ENCODE assay signal across 38 cellular contexts in genomic region chr4:73344106-73344505, GRCh38. TPM values are rescaled to one million over a fixed set of nuclear protein-coding genes. Genes with fewer than 3 reads are reported as not detected.
"Had no signal": no experiment of that assay in that cellular context is flagged by ENCODE, and none has a peak within 500 bp of the region (broad histone marks: within the 10 kb centered on the region; RNA-seq: fewer than 3 reads in every experiment).

No MANE protein-coding gene starts in this region.

- H3K4me3 ChIP-seq: adrenal gland, breast epithelium, cardiac muscle cell, colonic mucosa had no signal

- H3K4me1 Mint-ChIP-seq: activated B cell treated with CpG ODN at 0.5 μM for 24 hours; activated CD8-positive, alpha-beta memory T cell treated with anti-CD3 and anti-CD28 coated beads, Interleukin-2, amount 10 ng/mL, durations not matched to agents 7 days and 5 days; activated naive CD4-positive, alpha-beta T cell treated with anti-CD3 and anti-CD28 coated beads, Interleukin-2, amount 50 U/mL, for 24 hours; activated naive CD8-positive, alpha-beta T cell treated with anti-CD3 and anti-CD28 coated beads for 36 hours; activated naive CD8-positive, alpha-beta T cell treated with anti-CD3 and anti-CD28 coated beads, Interleukin-2, amount 50 U/mL, for 24 hours; T-helper 17 cell had no signal

- H3K9me3 ChIP-seq: adrenal gland, breast epithelium, colonic mucosa had no signal

- H3K36me3 ChIP-seq: adrenal gland, breast epithelium, cardiac muscle cell, colonic mucosa, WERI-Rb-1 had no signal

- H3K9me3 Mint-ChIP-seq: activated B cell treated with CpG ODN at 0.5 μM for 24 hours; activated CD4-positive, alpha-beta memory T cell treated with anti-CD3 and anti-CD28 coated beads for 36 hours; activated naive CD4-positive, alpha-beta T cell treated with anti-CD3 and anti-CD28 coated beads for 36 hours; activated naive CD4-positive, alpha-beta T cell treated with anti-CD3 and anti-CD28 coated beads, Interleukin-2, amount 50 U/mL, for 24 hours; activated naive CD8-positive, alpha-beta T cell treated with anti-CD3 and anti-CD28 coated beads for 36 hours; activated naive CD8-positive, alpha-beta T cell treated with anti-CD3 and anti-CD28 coated beads, Interleukin-2, amount 50 U/mL, for 24 hours; activated T-helper 1 cell treated with anti-CD3 and anti-CD28 coated beads, Interleukin-12 subunit alpha, Interleukin-12 subunit beta, Interleukin-2, Interleukin-4 antibody, amounts not matched to agents 30 ng/mL and 10 ng/mL and 1 ng/mL, durations not matched to agents 14 hours and 24 hours and 36 hours; activated T-helper 2 cell treated with anti-CD3 and anti-CD28 coated beads, Interferon-gamma antibody, Interleukin-2, Interleukin-4, amounts not matched to agents 10 μg/mL and 5 μg/mL and 100 μg/mL, durations not matched to agents 14 hours and 24 hours and 36 hours; brain; endodermal cell; T-helper 2 cell treated with Interferon-gamma antibody and Interleukin-4, amounts not matched to agents 5 μg/mL and 100 μg/mL, for 36 hours had no signal

- H3K4me1 ChIP-seq: adrenal gland, breast epithelium, colonic mucosa had no signal

- H3K27me3 ChIP-seq: adrenal gland, breast epithelium, cardiac muscle cell, colonic mucosa had no signal

- H3K36me3 Mint-ChIP-seq: activated CD4-positive, alpha-beta memory T cell treated with anti-CD3 and anti-CD28 coated beads for 36 hours; activated CD8-positive, alpha-beta memory T cell treated with anti-CD3 and anti-CD28 coated beads, Interleukin-2, amount 10 ng/mL, durations not matched to agents 7 days and 5 days; activated naive CD4-positive, alpha-beta T cell treated with anti-CD3 and anti-CD28 coated beads, Interleukin-2, amount 50 U/mL, for 24 hours; activated naive CD8-positive, alpha-beta T cell treated with anti-CD3 and anti-CD28 coated beads for 36 hours; brain had no signal

- DNase-seq: activated B cell treated with CpG ODN at 0.5 μM for 24 hours; activated CD4-positive, alpha-beta memory T cell treated with anti-CD3 and anti-CD28 coated beads for 36 hours; activated CD4-positive, alpha-beta T cell treated with anti-CD3 and anti-CD28 coated beads for 48 hours; activated CD8-positive, alpha-beta memory T cell treated with anti-CD3 and anti-CD28 coated beads, Interleukin-2, amount 10 ng/mL, durations not matched to agents 7 days and 5 days; activated CD8-positive, alpha-beta memory T cell treated with anti-CD3 and anti-CD28 coated beads, Interleukin-2, amount 50 U/mL, for 4 hours; activated CD8-positive, alpha-beta T cell treated with anti-CD3 and anti-CD28 coated beads, Interleukin-2, amount 10 ng/mL, durations not matched to agents 7 days and 5 days; activated effector memory CD4-positive, alpha-beta T cell treated with anti-CD3 and anti-CD28 coated beads, Interleukin-2, amount 50 U/mL, for 16 hours; activated naive CD4-positive, alpha-beta T cell treated with anti-CD3 and anti-CD28 coated beads for 36 hours; activated naive CD8-positive, alpha-beta T cell treated with anti-CD3 and anti-CD28 coated beads for 36 hours; activated naive CD8-positive, alpha-beta T cell treated with anti-CD3 and anti-CD28 coated beads, Interleukin-2, amount 50 U/mL, for 24 hours; activated T-cell treated with anti-CD3 and anti-CD28 coated beads, Interleukin-2, amount 50 U/mL, for 1 hour; activated T-cell treated with anti-CD3 and anti-CD28 coated beads, Interleukin-2, amount 50 U/mL, for 48 hours; adrenal gland; amygdala; aorta; central memory CD4-positive, alpha-beta T cell; cerebellar nuclear complex; colonic mucosa; effector memory CD4-positive, alpha-beta T cell; head of caudate nucleus; T-helper 1 cell; T-helper 17 cell; T1000; WERI-Rb-1 had no signal

- FAIRE-seq: frontal cortex had no signal

- H3K27ac ChIP-seq: adrenal gland, breast epithelium, cardiac muscle cell, colonic mucosa, WERI-Rb-1 had no signal

- H3K27ac Mint-ChIP-seq: activated B cell treated with CpG ODN at 0.5 μM for 24 hours; activated CD4-positive, alpha-beta memory T cell treated with anti-CD3 and anti-CD28 coated beads for 36 hours; activated CD8-positive, alpha-beta memory T cell treated with anti-CD3 and anti-CD28 coated beads, Interleukin-2, amount 10 ng/mL, durations not matched to agents 7 days and 5 days; activated CD8-positive, alpha-beta T cell treated with anti-CD3 and anti-CD28 coated beads, Interleukin-2, amount 10 ng/mL, durations not matched to agents 7 days and 5 days; activated naive CD4-positive, alpha-beta T cell treated with anti-CD3 and anti-CD28 coated beads for 36 hours; activated naive CD4-positive, alpha-beta T cell treated with anti-CD3 and anti-CD28 coated beads, Interleukin-2, amount 50 U/mL, for 24 hours; activated naive CD8-positive, alpha-beta T cell treated with anti-CD3 and anti-CD28 coated beads for 36 hours; activated naive CD8-positive, alpha-beta T cell treated with anti-CD3 and anti-CD28 coated beads, Interleukin-2, amount 50 U/mL, for 24 hours; activated T-helper 1 cell treated with anti-CD3 and anti-CD28 coated beads, Interleukin-12 subunit alpha, Interleukin-12 subunit beta, Interleukin-2, Interleukin-4 antibody, amounts not matched to agents 30 ng/mL and 10 ng/mL and 1 ng/mL, durations not matched to agents 14 hours and 24 hours and 36 hours; activated T-helper 2 cell treated with anti-CD3 and anti-CD28 coated beads, Interferon-gamma antibody, Interleukin-2, Interleukin-4, amounts not matched to agents 10 μg/mL and 5 μg/mL and 100 μg/mL, durations not matched to agents 14 hours and 24 hours and 36 hours; brain; endodermal cell; T-helper 17 cell; T-helper 2 cell treated with Interferon-gamma antibody and Interleukin-4, amounts not matched to agents 5 μg/mL and 100 μg/mL, for 36 hours had no signal

- ATAC-seq: activated CD4-positive, CD25-positive, alpha-beta regulatory T cell treated with anti-CD3 and anti-CD28 coated beads, Interleukin-2, amount 50 U/mL, for 24 hours; activated CD8-positive, alpha-beta memory T cell treated with anti-CD3 and anti-CD28 coated beads, Interleukin-2, amount 10 ng/mL, durations not matched to agents 7 days and 5 days; activated CD8-positive, alpha-beta T cell treated with anti-CD3 and anti-CD28 coated beads, Interleukin-2, amount 10 ng/mL, durations not matched to agents 7 days and 5 days; activated naive CD8-positive, alpha-beta T cell treated with anti-CD3 and anti-CD28 coated beads, Interleukin-2, amount 50 U/mL, for 24 hours; esophagus mucosa; T-helper 17 cell had no signal

- H3K4me3 Mint-ChIP-seq: activated B cell treated with CpG ODN at 0.5 μM for 24 hours; activated CD4-positive, alpha-beta memory T cell treated with anti-CD3 and anti-CD28 coated beads for 36 hours; activated CD8-positive, alpha-beta memory T cell treated with anti-CD3 and anti-CD28 coated beads, Interleukin-2, amount 10 ng/mL, durations not matched to agents 7 days and 5 days; activated CD8-positive, alpha-beta T cell treated with anti-CD3 and anti-CD28 coated beads, Interleukin-2, amount 10 ng/mL, durations not matched to agents 7 days and 5 days; activated naive CD4-positive, alpha-beta T cell treated with anti-CD3 and anti-CD28 coated beads for 36 hours; activated naive CD4-positive, alpha-beta T cell treated with anti-CD3 and anti-CD28 coated beads, Interleukin-2, amount 50 U/mL, for 24 hours; activated naive CD8-positive, alpha-beta T cell treated with anti-CD3 and anti-CD28 coated beads for 36 hours; activated naive CD8-positive, alpha-beta T cell treated with anti-CD3 and anti-CD28 coated beads, Interleukin-2, amount 50 U/mL, for 24 hours; activated T-helper 1 cell treated with anti-CD3 and anti-CD28 coated beads, Interleukin-12 subunit alpha, Interleukin-12 subunit beta, Interleukin-2, Interleukin-4 antibody, amounts not matched to agents 30 ng/mL and 10 ng/mL and 1 ng/mL, durations not matched to agents 14 hours and 24 hours and 36 hours; brain; endodermal cell; T-helper 17 cell; T-helper 2 cell treated with Interferon-gamma antibody and Interleukin-4, amounts not matched to agents 5 μg/mL and 100 μg/mL, for 36 hours had no signal

- H3K27me3 Mint-ChIP-seq: activated naive CD8-positive, alpha-beta T cell treated with anti-CD3 and anti-CD28 coated beads for 36 hours had no signal

RNA-seq across cellular contexts. Expression of gene ALB, which starts 60.0 kb away (rescaled TPM):
- total RNA-seq: activated B cell treated with CpG ODN at 0.5 μM for 24 hours; activated CD4-positive, alpha-beta memory T cell treated with anti-CD3 and anti-CD28 coated beads for 36 hours; activated CD8-positive, alpha-beta memory T cell treated with anti-CD3 and anti-CD28 coated beads for 36 hours; activated CD8-positive, alpha-beta memory T cell treated with anti-CD3 and anti-CD28 coated beads, Interleukin-2, amount 10 ng/mL, durations not matched to agents 7 days and 5 days; activated CD8-positive, alpha-beta T cell treated with anti-CD3 and anti-CD28 coated beads, Interleukin-2, amount 10 ng/mL, durations not matched to agents 7 days and 5 days; activated naive CD4-positive, alpha-beta T cell treated with anti-CD3 and anti-CD28 coated beads for 36 hours; activated naive CD8-positive, alpha-beta T cell treated with anti-CD3 and anti-CD28 coated beads for 36 hours; activated T-helper 1 cell treated with anti-CD3 and anti-CD28 coated beads, Interleukin-12 subunit alpha, Interleukin-12 subunit beta, Interleukin-2, Interleukin-4 antibody, amounts not matched to agents 30 ng/mL and 10 ng/mL and 1 ng/mL, durations not matched to agents 14 hours and 24 hours and 36 hours; activated T-helper 2 cell treated with anti-CD3 and anti-CD28 coated beads, Interferon-gamma antibody, Interleukin-2, Interleukin-4, amounts not matched to agents 10 μg/mL and 5 μg/mL and 100 μg/mL, durations not matched to agents 14 hours and 24 hours and 36 hours; dermis microvascular lymphatic vessel endothelial cell; epithelial cell of proximal tubule; T-helper 17 cell had no signal
